Comparison of ENCODE assay signal across 1 cellular context in the genomic region with DNA sequence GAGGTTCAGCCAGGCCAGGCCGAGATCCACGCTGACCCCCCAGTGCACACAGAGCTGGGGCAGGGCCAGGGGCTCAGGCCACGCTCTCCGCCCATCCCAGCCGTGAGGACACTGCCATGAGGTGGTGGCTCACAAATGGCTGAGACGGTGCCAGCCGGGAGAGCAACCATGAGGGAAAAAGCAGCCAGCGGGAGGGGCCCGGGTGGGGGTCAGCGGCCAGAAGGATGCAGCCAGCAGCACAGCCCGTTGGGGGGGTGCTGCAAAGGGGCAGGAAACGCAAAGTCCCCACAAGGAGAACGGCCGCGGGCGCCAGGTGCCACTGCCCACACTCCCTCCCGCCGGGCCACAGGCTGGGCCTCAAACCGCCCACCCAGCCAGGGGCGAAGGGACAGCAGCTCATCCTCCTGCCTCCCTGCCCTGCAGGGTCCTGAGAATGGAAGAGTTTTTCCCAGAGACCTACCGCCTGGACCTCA.
TF ChIP-seq lines count a peak whose summit lies in the region.

No MANE protein-coding gene starts in this region.

TF ChIP-seq in K562, 482 proteins besides CTCF, POLR2A, EP300 and RAD21:
- TF ChIP-seq MTA2 (IDR thresholded peaks at IDR 0.05; ENCODE audit: low read depth) (no peak), RBM22 (IDR thresholded peaks at IDR 0.05; ENCODE audit: low read depth, low read length, poor library complexity, severe bottlenecking) (no peak), HNRNPL (IDR thresholded peaks at IDR 0.05; ENCODE audit: low read depth, low read length) (no peak), NELFE (IDR thresholded peaks at IDR 0.05; ENCODE audit: insufficient read depth, insufficient read length) (no peak), SREBF2 (CRISPR knock-in tag; IDR thresholded peaks at IDR 0.05) (no peak), PTTG1 (tag; IDR thresholded peaks at IDR 0.05; ENCODE audit: low read depth) (no peak)
- TF ChIP-seq, protein P1, sequence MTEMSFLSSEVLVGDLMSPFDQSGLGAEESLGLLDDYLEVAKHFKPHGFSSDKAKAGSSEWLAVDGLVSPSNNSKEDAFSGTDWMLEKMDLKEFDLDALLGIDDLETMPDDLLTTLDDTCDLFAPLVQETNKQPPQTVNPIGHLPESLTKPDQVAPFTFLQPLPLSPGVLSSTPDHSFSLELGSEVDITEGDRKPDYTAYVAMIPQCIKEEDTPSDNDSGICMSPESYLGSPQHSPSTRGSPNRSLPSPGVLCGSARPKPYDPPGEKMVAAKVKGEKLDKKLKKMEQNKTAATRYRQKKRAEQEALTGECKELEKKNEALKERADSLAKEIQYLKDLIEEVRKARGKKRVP (CRISPR knock-in tag; IDR thresholded peaks at IDR 0.05) = no peak
- TF ChIP-seq, protein P2, sequence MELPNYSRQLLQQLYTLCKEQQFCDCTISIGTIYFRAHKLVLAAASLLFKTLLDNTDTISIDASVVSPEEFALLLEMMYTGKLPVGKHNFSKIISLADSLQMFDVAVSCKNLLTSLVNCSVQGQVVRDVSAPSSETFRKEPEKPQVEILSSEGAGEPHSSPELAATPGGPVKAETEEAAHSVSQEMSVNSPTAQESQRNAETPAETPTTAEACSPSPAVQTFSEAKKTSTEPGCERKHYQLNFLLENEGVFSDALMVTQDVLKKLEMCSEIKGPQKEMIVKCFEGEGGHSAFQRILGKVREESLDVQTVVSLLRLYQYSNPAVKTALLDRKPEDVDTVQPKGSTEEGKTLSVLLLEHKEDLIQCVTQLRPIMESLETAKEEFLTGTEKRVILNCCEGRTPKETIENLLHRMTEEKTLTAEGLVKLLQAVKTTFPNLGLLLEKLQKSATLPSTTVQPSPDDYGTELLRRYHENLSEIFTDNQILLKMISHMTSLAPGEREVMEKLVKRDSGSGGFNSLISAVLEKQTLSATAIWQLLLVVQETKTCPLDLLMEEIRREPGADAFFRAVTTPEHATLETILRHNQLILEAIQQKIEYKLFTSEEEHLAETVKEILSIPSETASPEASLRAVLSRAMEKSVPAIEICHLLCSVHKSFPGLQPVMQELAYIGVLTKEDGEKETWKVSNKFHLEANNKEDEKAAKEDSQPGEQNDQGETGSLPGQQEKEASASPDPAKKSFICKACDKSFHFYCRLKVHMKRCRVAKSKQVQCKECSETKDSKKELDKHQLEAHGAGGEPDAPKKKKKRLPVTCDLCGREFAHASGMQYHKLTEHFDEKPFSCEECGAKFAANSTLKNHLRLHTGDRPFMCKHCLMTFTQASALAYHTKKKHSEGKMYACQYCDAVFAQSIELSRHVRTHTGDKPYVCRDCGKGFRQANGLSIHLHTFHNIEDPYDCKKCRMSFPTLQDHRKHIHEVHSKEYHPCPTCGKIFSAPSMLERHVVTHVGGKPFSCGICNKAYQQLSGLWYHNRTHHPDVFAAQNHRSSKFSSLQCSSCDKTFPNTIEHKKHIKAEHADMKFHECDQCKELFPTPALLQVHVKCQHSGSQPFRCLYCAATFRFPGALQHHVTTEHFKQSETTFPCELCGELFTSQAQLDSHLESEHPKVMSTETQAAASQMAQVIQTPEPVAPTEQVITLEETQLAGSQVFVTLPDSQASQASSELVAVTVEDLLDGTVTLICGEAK (IDR thresholded peaks at IDR 0.05) = no peak
- TF ChIP-seq, protein P2 (CRISPR knock-in tag; IDR thresholded peaks at IDR 0.05) = no peak
- TF ChIP-seq, protein P3, sequence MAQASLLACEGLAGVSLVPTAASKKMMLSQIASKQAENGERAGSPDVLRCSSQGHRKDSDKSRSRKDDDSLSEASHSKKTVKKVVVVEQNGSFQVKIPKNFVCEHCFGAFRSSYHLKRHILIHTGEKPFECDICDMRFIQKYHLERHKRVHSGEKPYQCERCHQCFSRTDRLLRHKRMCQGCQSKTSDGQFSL (CRISPR knock-in tag; IDR thresholded peaks at IDR 0.05) = peak; percentile 33; the same call in 1 of the 2 replicates
- TF ChIP-seq, protein P3 (tag; IDR thresholded peaks at IDR 0.05) = no peak
TF ChIP-seq in K562: peak in this region for 1.
